In genomic region chr12:70364695-70365397, GRCh38 we compare ENCODE assay signal across 1 cellular context.
TF ChIP-seq lines count a peak whose summit lies in the region.

No MANE protein-coding gene starts in this region.

TF ChIP-seq in IMR-90, 13 proteins besides CTCF, POLR2A, EP300 and RAD21 (continued from another document):
- TF ChIP-seq FOS (IDR thresholded peaks at IDR 0.05; ENCODE audit: low read depth, low read length), result no peak
- no peak for TF ChIP-seq RFX5 (IDR thresholded peaks at IDR 0.05; ENCODE audit: low read depth, low read length)
- TF ChIP-seq CHD1 (IDR thresholded peaks at IDR 0.05; ENCODE audit: low read depth, low read length), result no peak
- TF ChIP-seq CEBPB (IDR thresholded peaks at IDR 0.05; ENCODE audit: low read depth, low read length), result no peak
